26 cellular contexts compared by ENCODE assay signal in the genomic region with DNA sequence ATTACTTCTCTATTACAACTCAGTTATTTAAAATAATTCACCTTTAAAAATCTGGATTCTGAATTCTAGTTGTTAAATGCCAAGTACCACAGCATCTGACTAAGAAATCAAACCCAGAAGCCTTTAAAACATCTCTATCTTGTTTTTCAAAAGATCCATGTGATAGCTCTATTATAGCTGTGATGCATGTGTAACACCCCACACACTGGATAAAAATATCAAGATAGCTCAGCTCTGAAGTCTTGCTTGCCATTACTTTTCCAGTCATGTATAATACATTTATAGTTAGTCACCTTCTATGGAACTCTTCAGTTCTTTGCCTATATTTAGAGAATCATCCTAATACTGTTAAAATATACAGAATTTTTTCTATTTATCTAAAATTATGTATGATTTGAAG. TPM values are rescaled to one million over a fixed set of nuclear protein-coding genes. Genes with fewer than 3 reads are reported as not detected.
DNase-seq lines count a peak whose midpoint lies in the region; ATAC-seq, FAIRE-seq and TF ChIP-seq lines count a peak whose summit lies in the region.
"Had no signal": no experiment of that assay in that cellular context is flagged by ENCODE, and none has a peak within 500 bp of the region (broad histone marks: within the 10 kb centered on the region; RNA-seq: fewer than 3 reads in every experiment).

No MANE protein-coding gene starts in this region.

- H2AFZ ChIP-seq in GM12878 (ENCODE audit: control insufficient read depth, low read depth, low read length) = no peak overlapping the region

- H3K79me2 ChIP-seq in GM12878 (ENCODE audit: control insufficient read depth, insufficient read depth, low read length) = peaks cover 88% of the 10 kb centered on the region

- DNase-seq in MCF 10A (ENCODE audit: unreplicated experiment) (no peak), breast epithelium (ENCODE audit: low spot score in 2 of 2) (no peak), GM12878 (ENCODE audit: low read depth, low spot score) (no peak), stromal cell of bone marrow (ENCODE audit: low read depth) (peak; percentile 19), prostate gland (ENCODE audit: low spot score) (no peak), COR-L47 (lab: John Stamatoyannopoulos, UW) (no peak)
- no peak for DNase-seq in CD4-positive, alpha-beta T cell
- DNase-seq: activated CD4-positive, alpha-beta T cell treated with anti-CD3 and anti-CD28 coated beads, Interleukin-2, amount 10 ng/mL, durations not matched to agents 7 days and 5 days; CD8-positive, alpha-beta T cell; dermis blood vessel endothelial cell; foreskin melanocyte; hypothalamus; naive thymus-derived CD4-positive, alpha-beta T cell; NCI-H187 treated with DMSO at 0.1 percent for 48 hours; NCI-H2227 treated with DMSO at 0.1 percent for 48 hours; NCI-H748 treated with DMSO at 0.1 percent for 48 hours; posterior cingulate gyrus; SHP77; T-helper 1 cell; trophoblast cell had no signal

- no peak for TF ChIP-seq RAD21 in GM12878 (IDR thresholded peaks at IDR 0.05; ENCODE audit: insufficient read depth, low read depth, low read length)

- H3K27me3 Mint-ChIP-seq in MCF 10A (ENCODE audit: insufficient read depth, unreplicated experiment) = no peaks in the 10 kb centered on the region
- H3K27me3 Mint-ChIP-seq in CD4-positive, alpha-beta T cell = no peaks in the 10 kb centered on the region
- H3K27me3 Mint-ChIP-seq: activated CD4-positive, alpha-beta T cell treated with anti-CD3 and anti-CD28 coated beads, Interleukin-2, amount 10 ng/mL, durations not matched to agents 7 days and 5 days; naive thymus-derived CD4-positive, alpha-beta T cell; stimulated activated naive CD8-positive, alpha-beta T cell treated with anti-CD3 and anti-CD28 coated beads, Interleukin-15, Interleukin-2, amounts not matched to agents 100 ng/mL and 50 ng/mL, for 24 hours had no signal

- no peaks in the 10 kb centered on the region for H3K9me3 Mint-ChIP-seq in MCF 10A (ENCODE audit: unreplicated experiment)
- H3K9me3 Mint-ChIP-seq in CD4-positive, alpha-beta T cell = no peaks in the 10 kb centered on the region
- H3K9me3 Mint-ChIP-seq: activated CD4-positive, alpha-beta T cell treated with anti-CD3 and anti-CD28 coated beads, Interleukin-2, amount 10 ng/mL, durations not matched to agents 7 days and 5 days; CD8-positive, alpha-beta T cell; naive thymus-derived CD4-positive, alpha-beta T cell; stimulated activated naive CD8-positive, alpha-beta T cell treated with anti-CD3 and anti-CD28 coated beads, Interleukin-15, Interleukin-2, amounts not matched to agents 100 ng/mL and 50 ng/mL, for 24 hours had no signal

- BruUV-seq in MCF 10A (replicated peaks; lab: Mats Ljungman, UMichigan) (no TSS peak), GM12878 (replicated peaks; lab: Mats Ljungman, UMichigan) (no TSS peak)

- H3K9me3 ChIP-seq in breast epithelium (no peaks in the 10 kb centered on the region), GM12878 (replicated peaks; ENCODE audit: control insufficient read depth, insufficient read depth, low read length) (no peaks in the 10 kb centered on the region; the same call in 2 of the 3 replicates), muscle layer of duodenum (ENCODE audit: control insufficient read depth in 1 of 2, low read length in 2 of 2) (no peaks in the 10 kb centered on the region), prostate gland (no peaks in the 10 kb centered on the region)
- H3K9me3 ChIP-seq in CD4-positive, alpha-beta T cell (ENCODE audit: control insufficient read depth, low read length) = no peaks in the 10 kb centered on the region

- peak overlapping the region; percentile 88 for H3K27ac Mint-ChIP-seq in MCF 10A (ENCODE audit: low read depth, unreplicated experiment)
- H3K27ac Mint-ChIP-seq in CD4-positive, alpha-beta T cell = no peak overlapping the region

- POLR2A ChIA-PET in MCF 10A (lab: Yijun Ruan, JAX) = interaction anchor here (1.5 to 2.7 kb wide), 3 partner anchors 29 to 122 kb away, joined by 3 to 11 read pairs (median 9); partner anchors contain the start of genes ATOSA and MYO5A
- POLR2A ChIA-PET in GM12878 (lab: Charles Lee) = interaction anchor here (2.1 kb wide), 1 partner anchor 9 kb away, joined by 9 read pairs; no protein-coding TSS in a partner anchor
- POLR2A ChIA-PET in CD4-positive, alpha-beta T cell (lab: Charles Lee) = no interaction called here

- H3K27me3 ChIP-seq in breast epithelium = no peaks in the 10 kb centered on the region
- H3K27me3 ChIP-seq in GM12878 (replicated peaks in 1 of 2; ENCODE audit: control insufficient read depth in 2 of 2, insufficient read depth in 2 of 2, low read length in 1 of 2) = no peaks in the 10 kb centered on the region
- no peaks in the 10 kb centered on the region for H3K27me3 ChIP-seq in muscle layer of duodenum (ENCODE audit: low read depth, low read length)
- H3K27me3 ChIP-seq in prostate gland (replicated peaks; ENCODE audit: insufficient read depth) = no peaks in the 10 kb centered on the region
- H3K27me3 ChIP-seq in CD4-positive, alpha-beta T cell (ENCODE audit: control insufficient read depth, insufficient read depth, low read length) = no peaks in the 10 kb centered on the region

- H3K27ac ChIP-seq in breast epithelium (no peak overlapping the region), GM12878 (ENCODE audit: control insufficient read depth, insufficient read depth) (peak overlapping the region; percentile 60), muscle layer of duodenum (ENCODE audit: low read length) (peak overlapping the region; percentile 45), prostate gland (no peak overlapping the region)
- no peak overlapping the region for H3K27ac ChIP-seq in CD4-positive, alpha-beta T cell (ENCODE audit: low read depth, low read length)
- H3K27ac ChIP-seq: KMS-11 had no signal

- RAD21 ChIA-PET in GM12878 (lab: Charles Lee; ENCODE audit: unreplicated experiment) = interaction anchor here (1.1 to 5.7 kb wide), 2 partner anchors 12 to 91 kb away, joined by 3 to 42 read pairs; partner anchors contain the start of gene ARPP19

- H3K4me3 ChIP-seq in breast epithelium = no peak overlapping the region
- H3K4me3 ChIP-seq in GM12878 = no peak overlapping the region
- no peak overlapping the region for H3K4me3 ChIP-seq in muscle layer of duodenum (ENCODE audit: low read depth in 1 of 2, low read length in 2 of 2)
- no peak overlapping the region for H3K4me3 ChIP-seq in prostate gland
- H3K4me3 ChIP-seq: skin epidermis had no signal

- H3K36me3 Mint-ChIP-seq in MCF 10A (ENCODE audit: insufficient read depth, unreplicated experiment) = peaks cover 43% of the 10 kb centered on the region
- peaks cover 67% of the 10 kb centered on the region for H3K36me3 Mint-ChIP-seq in CD4-positive, alpha-beta T cell (ENCODE audit: low read depth)

- no peaks in the 10 kb centered on the region for H4K20me1 ChIP-seq in GM12878 (ENCODE audit: control insufficient read depth, insufficient read depth)

- H3K9ac ChIP-seq in GM12878 (ENCODE audit: control insufficient read depth, insufficient read depth, low read length) = no peak overlapping the region
- H3K9ac ChIP-seq: KMS-11 had no signal

- SMC1A ChIA-PET in GM12878 (lab: Charles Lee; ENCODE audit: uncharacterized antibody, unreplicated experiment) = interaction anchor here (1.0 to 1.4 kb wide), 3 partner anchors 61 to 226 kb away, joined by 3 to 4 read pairs (median 3); no protein-coding TSS in a partner anchor

- no peak for FAIRE-seq in GM12878 (lab: Jason Lieb, UNC)
- FAIRE-seq: endothelial cell of umbilical vein, GM12891 had no signal

- H3K4me2 ChIP-seq in GM12878 (ENCODE audit: control insufficient read depth, insufficient read depth) = peak overlapping the region; percentile 50; the same call in 1 of the 2 replicates
- H3K4me2 ChIP-seq: KMS-11 had no signal

- H3K4me3 Mint-ChIP-seq in MCF 10A (ENCODE audit: unreplicated experiment) = no peak overlapping the region
- H3K4me3 Mint-ChIP-seq in CD4-positive, alpha-beta T cell = no peak overlapping the region
- H3K4me3 Mint-ChIP-seq: activated CD4-positive, alpha-beta T cell treated with anti-CD3 and anti-CD28 coated beads, Interleukin-2, amount 10 ng/mL, durations not matched to agents 7 days and 5 days; CD8-positive, alpha-beta T cell had no signal

- peaks cover 36% of the 10 kb centered on the region for H3K4me1 Mint-ChIP-seq in MCF 10A (ENCODE audit: insufficient read depth, unreplicated experiment)
- H3K4me1 Mint-ChIP-seq in CD4-positive, alpha-beta T cell (ENCODE audit: low read depth) = peaks cover 56% of the 10 kb centered on the region

- TF ChIP-seq EP300 in GM12878 (IDR thresholded peaks at IDR 0.05; ENCODE audit: borderline replicate concordance in 1 of 2, control insufficient read depth in 1 of 2, low read depth in 2 of 2, low read length in 2 of 2) = no peak

- TF ChIP-seq POLR2A in breast epithelium (IDR thresholded peaks at IDR 0.05) = no peak
- no peak for TF ChIP-seq POLR2A in GM12878 (IDR thresholded peaks at IDR 0.05; ENCODE audit: low read depth, low read length)
- TF ChIP-seq POLR2A in prostate gland (IDR thresholded peaks at IDR 0.05) = no peak

- intact Hi-C loops in MCF 10A (cut with micrococcal nuclease) = no loop called here
- intact Hi-C loops in breast epithelium (cut with DNase I; ENCODE audit: low total_unique reads) = no loop called here
- intact Hi-C loops in GM12878 (cut with micrococcal nuclease; ENCODE audit: unreplicated experiment) = no loop called here
- intact Hi-C loops in prostate gland (cut with DNase I) = no loop called here
- intact Hi-C loops in CD4-positive, alpha-beta T cell (cut with DNase I, micrococcal nuclease) = no loop called here

- no peaks in the 10 kb centered on the region for H3K4me1 ChIP-seq in breast epithelium
- peaks cover 33% of the 10 kb centered on the region for H3K4me1 ChIP-seq in GM12878 (ENCODE audit: control insufficient read depth, insufficient read depth, low read length)
- peaks cover 0 to 41% of the 10 kb centered on the region in 2 donors for H3K4me1 ChIP-seq in muscle layer of duodenum (ENCODE audit: control insufficient read depth in 1 of 2, insufficient read depth in 2 of 2, low read length in 2 of 2)
- H3K4me1 ChIP-seq in prostate gland (replicated peaks) = no peaks in the 10 kb centered on the region

- TF ChIP-seq CTCF in MCF 10A (IDR thresholded peaks at IDR 0.05; ENCODE audit: unreplicated experiment) (no peak), breast epithelium (IDR thresholded peaks at IDR 0.05) (no peak), GM12878 (IDR thresholded peaks at IDR 0.05 in 2 of 3, conservative IDR thresholded peaks at IDR 0.05 in 1 of 3; ENCODE audit: control insufficient read depth in 2 of 3, extremely low read depth in 1 of 3, insufficient read depth in 1 of 3, low read depth in 3 of 3, low read length in 3 of 3) (no peak), prostate gland (IDR thresholded peaks at IDR 0.05) (no peak)
- TF ChIP-seq CTCF in CD4-positive, alpha-beta T cell (IDR thresholded peaks at IDR 0.05) = no peak

- in situ Hi-C loops in GM12878 (cut with MboI) = no loop called here

- H3K36me3 ChIP-seq in breast epithelium = no peaks in the 10 kb centered on the region
- H3K36me3 ChIP-seq in GM12878 (ENCODE audit: control insufficient read depth in 2 of 2, insufficient read depth in 2 of 2, low read length in 1 of 2) = peaks cover 4 to 8% of the 10 kb centered on the region in 2 experiments
- H3K36me3 ChIP-seq in muscle layer of duodenum (ENCODE audit: control insufficient read depth in 1 of 2, insufficient read depth in 2 of 2, low read length in 2 of 2) = peaks cover 5 to 23% of the 10 kb centered on the region in 2 donors
- H3K36me3 ChIP-seq in prostate gland = no peaks in the 10 kb centered on the region

- ATAC-seq in GM12878 = no peak
- no peak for ATAC-seq in CD4-positive, alpha-beta T cell (ENCODE audit: poor library complexity)
- ATAC-seq: CD8-positive, alpha-beta T cell; naive thymus-derived CD4-positive, alpha-beta T cell had no signal

- CTCF ChIA-PET in MCF 10A (lab: Yijun Ruan, JAX) (no interaction called here), GM12878 (lab: Yijun Ruan, JAX) (interaction anchor here (1.7 to 2.2 kb wide), 2 partner anchors 29 to 226 kb away, joined by 5 to 6 read pairs; partner anchors contain the start of gene MYO5A)
- CTCF ChIA-PET in CD4-positive, alpha-beta T cell (lab: Charles Lee) = no interaction called here

RNA-seq across cellular contexts. Expression of gene ARPP19, which starts 11.6 kb away (rescaled TPM):
- total RNA-seq in MCF 10A (2022) = 172 and 213 TPM in 2 replicates
- 100 to 1,000 TPM; 111 to 158 (median 151) TPM for total RNA-seq in breast epithelium
- 73.4 and 75.0 TPM in 2 replicates for total RNA-seq in GM12878 (2013; cell fraction: nucleolus; rRNA removed)
- total RNA-seq in GM12878 (2014; rRNA removed) = 122 and 150 TPM in 2 replicates
- 123 and 129 TPM in 2 replicates for total RNA-seq in GM12878 (2014; rRNA removed; fragmentation: Illumina TruSeq; extraction: Trizol)
- total RNA-seq in GM12878 (2021) = 161 and 167 TPM in 2 replicates
- polyA plus RNA-seq in GM12878 (2011; ENCODE audit: low read depth) = 27.5 TPM
- polyA plus RNA-seq in GM12878 (2011; rRNA removed) = 167 and 209 TPM in 2 replicates
- 40.2 and 49.8 TPM in 2 replicates for polyA plus RNA-seq in GM12878 (2011; cell fraction: cytosol; rRNA removed)
- polyA plus RNA-seq in GM12878 (2011; cell fraction: nucleus; rRNA removed) = 24.9 and 28.6 TPM in 2 replicates
- 48.0 and 52.4 TPM in 2 replicates for polyA plus RNA-seq in GM12878 (2012)
- 119 and 147 TPM in 2 replicates for polyA plus RNA-seq in GM12878 (2014; fragmentation: Illumina TruSeq; extraction: Trizol)
- 100 to 1,000 TPM in 1 of 2 experiments, 10 to 100 TPM in 1; 77.2 to 114 TPM for polyA plus RNA-seq in GM12878 (2014; fragmentation: Nextera tagmentation; extraction: Ambion mirVana)
- polyA plus RNA-seq in GM12878 (2014; rRNA removed) = 71.2 and 84.8 TPM in 2 replicates
- 100 to 1,000 TPM; 120 to 124 TPM for polyA plus RNA-seq in GM12878 (2016; fragmentation: Nextera tagmentation; extraction: Ambion mirVana)
- polyA minus RNA-seq in GM12878 (2011; rRNA and poly(A)+ RNA removed) = 62.9 and 115 TPM in 2 replicates
- 40.1 and 44.7 TPM in 2 replicates for polyA minus RNA-seq in GM12878 (2011; cell fraction: cytosol; rRNA and poly(A)+ RNA removed)
- polyA minus RNA-seq in GM12878 (2011; cell fraction: nucleus; rRNA and poly(A)+ RNA removed) = 13.4 and 25.0 TPM in 2 replicates
- total RNA-seq in prostate gland = 100 to 1,000 TPM in 1 of 2 donors, 10 to 100 TPM in 1; 86.9 to 130 TPM
- 100 to 1,000 TPM; 134 to 146 TPM for total RNA-seq in CD4-positive, alpha-beta T cell

RNA-seq across cellular contexts. Expression of gene MYO5A, which starts 28.6 kb away (rescaled TPM):
- 28.9 and 35.7 TPM in 2 replicates for total RNA-seq in MCF 10A (2022)
- total RNA-seq in breast epithelium = 10 to 100 TPM; 34.1 to 77.4 (median 34.4) TPM
- total RNA-seq in GM12878 (2013; cell fraction: nucleolus; rRNA removed) = 30.8 and 31.3 TPM in 2 replicates
- 32.4 and 33.1 TPM in 2 replicates for total RNA-seq in GM12878 (2014; rRNA removed)
- total RNA-seq in GM12878 (2014; rRNA removed; fragmentation: Illumina TruSeq; extraction: Trizol) = 32.1 and 35.0 TPM in 2 replicates
- total RNA-seq in GM12878 (2021) = 30.2 and 34.6 TPM in 2 replicates
- 7.1 TPM for polyA plus RNA-seq in GM12878 (2011; ENCODE audit: low read depth)
- polyA plus RNA-seq in GM12878 (2011; rRNA removed) = 42.9 and 44.5 TPM in 2 replicates
- polyA plus RNA-seq in GM12878 (2011; cell fraction: cytosol; rRNA removed) = 37.6 and 43.4 TPM in 2 replicates
- polyA plus RNA-seq in GM12878 (2011; cell fraction: nucleus; rRNA removed) = 51.9 and 59.1 TPM in 2 replicates
- 9.3 and 14.9 TPM in 2 replicates for polyA plus RNA-seq in GM12878 (2012)
- polyA plus RNA-seq in GM12878 (2014; fragmentation: Illumina TruSeq; extraction: Trizol) = 26.8 and 41.0 TPM in 2 replicates
- polyA plus RNA-seq in GM12878 (2014; fragmentation: Nextera tagmentation; extraction: Ambion mirVana) = 1 to 10 TPM; 4.2 to 4.3 TPM
- 29.8 and 30.4 TPM in 2 replicates for polyA plus RNA-seq in GM12878 (2014; rRNA removed)
- polyA plus RNA-seq in GM12878 (2016; fragmentation: Nextera tagmentation; extraction: Ambion mirVana) = 10 to 100 TPM; 17.6 to 18.1 TPM
- polyA minus RNA-seq in GM12878 (2011; rRNA and poly(A)+ RNA removed) = 72.4 and 94.5 TPM in 2 replicates
- polyA minus RNA-seq in GM12878 (2011; cell fraction: cytosol; rRNA and poly(A)+ RNA removed) = 17.6 and 29.7 TPM in 2 replicates
- 28.9 and 42.3 TPM in 2 replicates for polyA minus RNA-seq in GM12878 (2011; cell fraction: nucleus; rRNA and poly(A)+ RNA removed)
- 10 to 100 TPM; 24.9 to 41.9 TPM for total RNA-seq in prostate gland
- total RNA-seq in CD4-positive, alpha-beta T cell = 10 to 100 TPM; 25.5 TPM

Comparison
In these comparisons a context has a peak if more than half of its experiments do, and no peak if none do; other contexts are left out.
1. H3K27ac ChIP-seq: peak in GM12878 (single experiment) and muscle layer of duodenum (single experiment); none in breast epithelium (0 of 2), prostate gland (0 of 2) and CD4-positive, alpha-beta T cell (single experiment).